1 cellular context compared by ENCODE assay signal in genomic region chr5:68918306-68918705, GRCh38.
TF ChIP-seq lines count a peak whose summit lies in the region.

No MANE protein-coding gene starts in this region.

TF ChIP-seq in H1, 55 proteins besides CTCF, POLR2A, EP300 and RAD21:
- TF ChIP-seq KDM1A (IDR thresholded peaks at IDR 0.05; ENCODE audit: borderline replicate concordance, low read length) (no peak), MAFK (IDR thresholded peaks at IDR 0.05; ENCODE audit: low read depth, low read length) (no peak), CBX8 (IDR thresholded peaks at IDR 0.05; ENCODE audit: borderline replicate concordance, low read depth, low read length) (no peak), ZNF274 (IDR thresholded peaks at IDR 0.05; ENCODE audit: borderline replicate concordance, extremely low read depth, low read length) (no peak), JUND (IDR thresholded peaks at IDR 0.05; ENCODE audit: low read length) (no peak), CHD2 (IDR thresholded peaks at IDR 0.05; ENCODE audit: low read length) (no peak), SP2 (IDR thresholded peaks at IDR 0.05; ENCODE audit: low read length) (no peak)
